27 cellular contexts compared by ENCODE assay signal in genomic region chr10:96904648-96905047, GRCh38.
A peak's percentile ranks its signal among the peaks of the same experiment; 100 is the strongest.
DNase-seq lines count a peak whose midpoint lies in the region; ATAC-seq and TF ChIP-seq lines count a peak whose summit lies in the region.
"Had no signal": no experiment of that assay in that cellular context is flagged by ENCODE, and none has a peak within 500 bp of the region (broad histone marks: within the 10 kb centered on the region; RNA-seq: fewer than 3 reads in every experiment).

No MANE protein-coding gene starts in this region.

- H3K4me1 Mint-ChIP-seq in activated naive CD8-positive, alpha-beta T cell (ENCODE audit: low read depth), result peaks cover 60% of the 10 kb centered on the region
- peaks cover 39% of the 10 kb centered on the region for H3K4me1 Mint-ChIP-seq in activated naive CD8-positive, alpha-beta T cell treated with anti-CD3 and anti-CD28 coated beads for 36 hours
- H3K4me1 Mint-ChIP-seq in central memory CD8-positive, alpha-beta T cell, result peaks cover 34% of the 10 kb centered on the region
- peaks cover 48% of the 10 kb centered on the region for H3K4me1 Mint-ChIP-seq in stimulated activated memory B cell treated with anti-CD40 and anti-IgM and Interleukin-4, amounts not matched to agents 10 μg/mL and 1 μg/mL and 100 μg/mL, for 72 hours

- H3K4me1 ChIP-seq in spleen, result peaks cover 0 to 70% (median 28%) of the 10 kb centered on the region in 6 donors
- H3K4me1 ChIP-seq: BLaER1 treated with 17β-estradiol and CSF1 and Interleukin-3, amounts not matched to agents 10 nM and 100 nM had no signal

- no peaks in the 10 kb centered on the region for H3K27me3 ChIP-seq in spleen (replicated peaks in 1 of 7)
- H3K27me3 ChIP-seq: BLaER1 treated with 17β-estradiol and CSF1 and Interleukin-3, amounts not matched to agents 10 nM and 100 nM had no signal

- peak overlapping the region; percentile 12 for H3K27ac Mint-ChIP-seq in activated naive CD8-positive, alpha-beta T cell
- H3K27ac Mint-ChIP-seq in activated naive CD8-positive, alpha-beta T cell treated with anti-CD3 and anti-CD28 coated beads for 36 hours, result no peak overlapping the region
- peak overlapping the region; percentile 22 for H3K27ac Mint-ChIP-seq in central memory CD8-positive, alpha-beta T cell (ENCODE audit: low read depth)
- H3K27ac Mint-ChIP-seq in stimulated activated memory B cell treated with anti-CD40 and anti-IgM and Interleukin-4, amounts not matched to agents 10 μg/mL and 1 μg/mL and 100 μg/mL, for 72 hours, result peak overlapping the region; percentile 44
- H3K27ac Mint-ChIP-seq: T-helper 1 cell treated with Interleukin-12 subunit alpha and Interleukin-12 subunit beta and Interleukin-4 antibody, amounts not matched to agents 30 μg/mL and 1 μg/mL, for 36 hours had no signal

- no peak overlapping the region for H3K27ac ChIP-seq in spleen
- H3K27ac ChIP-seq: A549; BLaER1 treated with 17β-estradiol and CSF1 and Interleukin-3, amounts not matched to agents 10 nM and 100 nM had no signal

- intact Hi-C loops in spleen (cut with DNase I; ENCODE audit: low total_unique reads), result no loop called here
- intact Hi-C loops in Right ventricle myocardium superior (cut with DNase I), result no loop called here

- H3K36me3 Mint-ChIP-seq in activated naive CD8-positive, alpha-beta T cell, result peaks cover 8% of the 10 kb centered on the region
- H3K36me3 Mint-ChIP-seq in activated naive CD8-positive, alpha-beta T cell treated with anti-CD3 and anti-CD28 coated beads for 36 hours, result peaks cover 29% of the 10 kb centered on the region
- H3K36me3 Mint-ChIP-seq in central memory CD8-positive, alpha-beta T cell (ENCODE audit: insufficient read depth), result peaks cover 14% of the 10 kb centered on the region
- H3K36me3 Mint-ChIP-seq in stimulated activated memory B cell treated with anti-CD40 and anti-IgM and Interleukin-4, amounts not matched to agents 10 μg/mL and 1 μg/mL and 100 μg/mL, for 72 hours, result peaks cover 35% of the 10 kb centered on the region

- no peak for DNase-seq in activated naive CD8-positive, alpha-beta T cell treated with anti-CD3 and anti-CD28 coated beads for 36 hours
- DNase-seq in NCI-H146 treated with DMSO at 0.1 percent for 48 hours (lab: John Stamatoyannopoulos, UW; ENCODE audit: unreplicated experiment) (peak; percentile 71), spleen (no peak), Right ventricle myocardium superior (no peak)
- no peak for DNase-seq in central memory CD8-positive, alpha-beta T cell (ENCODE audit: low spot score in 2 of 2)
- DNase-seq: AML-193; CD4-positive, alpha-beta memory T cell; COR-L47; DMS79 treated with DMSO at 0.1 percent for 48 hours; GF-D8; H7; Kasumi-1; MV-4-11; NCI-H1105; NCI-H1436 treated with DMSO at 0.1 percent for 48 hours; NCI-H2029; NCI-H2227 treated with DMSO at 0.1 percent for 48 hours; RPMI8226; SIG-M5; SK-N-SH; SW 1271 had no signal

- 94 to 99% (median 96%) methylated on average over 4 of the region's 4 CpGs for WGBS in spleen, 5 donors

- no peaks in the 10 kb centered on the region for H3K27me3 Mint-ChIP-seq in activated naive CD8-positive, alpha-beta T cell
- no peaks in the 10 kb centered on the region for H3K27me3 Mint-ChIP-seq in activated naive CD8-positive, alpha-beta T cell treated with anti-CD3 and anti-CD28 coated beads for 36 hours
- no peaks in the 10 kb centered on the region for H3K27me3 Mint-ChIP-seq in central memory CD8-positive, alpha-beta T cell
- no peaks in the 10 kb centered on the region for H3K27me3 Mint-ChIP-seq in stimulated activated memory B cell treated with anti-CD40 and anti-IgM and Interleukin-4, amounts not matched to agents 10 μg/mL and 1 μg/mL and 100 μg/mL, for 72 hours
- H3K27me3 Mint-ChIP-seq: CD4-positive, alpha-beta memory T cell had no signal

- no peak for TF ChIP-seq POLR2A in spleen (IDR thresholded peaks at IDR 0.05)

- H3K9me3 ChIP-seq in spleen, result no peaks in the 10 kb centered on the region
- H3K9me3 ChIP-seq: A549, SK-N-SH had no signal

- no peak for TF ChIP-seq CTCF in spleen (IDR thresholded peaks at IDR 0.05 in 8 of 11, conservative IDR thresholded peaks at IDR 0.05 in 3 of 11)

- no peak overlapping the region for H3K4me3 ChIP-seq in spleen
- H3K4me3 ChIP-seq: A549; BLaER1 treated with 17β-estradiol and CSF1 and Interleukin-3, amounts not matched to agents 10 nM and 100 nM had no signal

- H3K4me3 Mint-ChIP-seq in activated naive CD8-positive, alpha-beta T cell, result no peak overlapping the region
- H3K4me3 Mint-ChIP-seq in activated naive CD8-positive, alpha-beta T cell treated with anti-CD3 and anti-CD28 coated beads for 36 hours, result no peak overlapping the region
- H3K4me3 Mint-ChIP-seq in central memory CD8-positive, alpha-beta T cell, result no peak overlapping the region
- H3K4me3 Mint-ChIP-seq in stimulated activated memory B cell treated with anti-CD40 and anti-IgM and Interleukin-4, amounts not matched to agents 10 μg/mL and 1 μg/mL and 100 μg/mL, for 72 hours, result no peak overlapping the region
- H3K4me3 Mint-ChIP-seq: T-helper 1 cell treated with Interleukin-12 subunit alpha and Interleukin-12 subunit beta and Interleukin-4 antibody, amounts not matched to agents 30 μg/mL and 1 μg/mL, for 36 hours had no signal

- no peak for ATAC-seq in central memory CD8-positive, alpha-beta T cell (replicated peaks; ENCODE audit: extremely low read depth, poor library complexity, severe bottlenecking)
- ATAC-seq in stimulated activated memory B cell treated with anti-CD40 and anti-IgM and Interleukin-4, amounts not matched to agents 10 μg/mL and 1 μg/mL and 100 μg/mL, for 72 hours, result no peak
- ATAC-seq in Right ventricle myocardium superior (ENCODE audit: poor library complexity), result no peak
- no peak for ATAC-seq in GM19351 (IDR thresholded peaks at IDR 0.05; ENCODE audit: unreplicated experiment)
- ATAC-seq: A549 had no signal

- peaks cover 0 to 21% (median 10%) of the 10 kb centered on the region in 6 donors for H3K36me3 ChIP-seq in spleen

- no peaks in the 10 kb centered on the region for H3K9me3 Mint-ChIP-seq in activated naive CD8-positive, alpha-beta T cell (ENCODE audit: low read depth)
- peaks cover 2% of the 10 kb centered on the region for H3K9me3 Mint-ChIP-seq in activated naive CD8-positive, alpha-beta T cell treated with anti-CD3 and anti-CD28 coated beads for 36 hours
- no peaks in the 10 kb centered on the region for H3K9me3 Mint-ChIP-seq in central memory CD8-positive, alpha-beta T cell
- peaks cover 3% of the 10 kb centered on the region for H3K9me3 Mint-ChIP-seq in stimulated activated memory B cell treated with anti-CD40 and anti-IgM and Interleukin-4, amounts not matched to agents 10 μg/mL and 1 μg/mL and 100 μg/mL, for 72 hours
- H3K9me3 Mint-ChIP-seq: CD4-positive, alpha-beta memory T cell; T-helper 1 cell treated with Interleukin-12 subunit alpha and Interleukin-12 subunit beta and Interleukin-4 antibody, amounts not matched to agents 30 μg/mL and 1 μg/mL, for 36 hours had no signal
